9 cellular contexts compared by ENCODE assay signal in genomic region chr2:10709290-10709939, GRCh38. TPM values are rescaled to one million over a fixed set of nuclear protein-coding genes. Genes with fewer than 3 reads are reported as not detected.
A peak's percentile ranks its signal among the peaks of the same experiment; 100 is the strongest.
DNase-seq lines count a peak whose midpoint lies in the region; ATAC-seq and TF ChIP-seq lines count a peak whose summit lies in the region.
"Had no signal": no experiment of that assay in that cellular context is flagged by ENCODE, and none has a peak within 500 bp of the region (broad histone marks: within the 10 kb centered on the region; RNA-seq: fewer than 3 reads in every experiment).

No MANE protein-coding gene starts in this region.

- POLR2A ChIA-PET in BJ (lab: Charles Lee) = no interaction called here

- CTCF ChIA-PET in BJ (lab: Yijun Ruan, JAX) = no interaction called here
- CTCF ChIA-PET in activated CD8-positive, alpha-beta memory T cell treated with anti-CD3 and anti-CD28 coated beads, Interleukin-2, amount 10 ng/mL, durations not matched to agents 7 days and 5 days (lab: Charles Lee) = no interaction called here

- H3K27me3 Mint-ChIP-seq in HFFc6 (ENCODE audit: insufficient read depth) = peaks cover 33% of the 10 kb centered on the region
- H3K27me3 Mint-ChIP-seq in activated CD8-positive, alpha-beta memory T cell treated with anti-CD3 and anti-CD28 coated beads, Interleukin-2, amount 10 ng/mL, durations not matched to agents 7 days and 5 days = peaks cover 38% of the 10 kb centered on the region

- no peaks in the 10 kb centered on the region for H3K9me3 ChIP-seq in left ventricle myocardium inferior (replicated peaks)

- no peak for ATAC-seq in activated CD8-positive, alpha-beta memory T cell treated with anti-CD3 and anti-CD28 coated beads, Interleukin-2, amount 10 ng/mL, durations not matched to agents 7 days and 5 days
- no peak for ATAC-seq in HG03196 (IDR thresholded peaks at IDR 0.05; ENCODE audit: unreplicated experiment)

- intact Hi-C loops in left ventricle myocardium inferior (cut with micrococcal nuclease) = no loop called here

- DNase-seq in BJ (ENCODE audit: low read depth) (no peak), HFFc6 (peak; percentile 16), OCI-M1 (lab: John Stamatoyannopoulos, UW) (peak; percentile 8), left ventricle myocardium inferior (no peak), ureter (ENCODE audit: low spot score) (no peak), UCSD-AML1 (lab: John Stamatoyannopoulos, UW; ENCODE audit: unreplicated experiment) (no peak)
- DNase-seq in activated CD8-positive, alpha-beta memory T cell treated with anti-CD3 and anti-CD28 coated beads, Interleukin-2, amount 10 ng/mL, durations not matched to agents 7 days and 5 days = no peak
- DNase-seq: activated CD4-positive, CD25-positive, alpha-beta regulatory T cell had no signal

- H3K9me3 Mint-ChIP-seq in HFFc6 = no peaks in the 10 kb centered on the region
- H3K9me3 Mint-ChIP-seq in activated CD8-positive, alpha-beta memory T cell treated with anti-CD3 and anti-CD28 coated beads, Interleukin-2, amount 10 ng/mL, durations not matched to agents 7 days and 5 days (ENCODE audit: low read depth) = no peaks in the 10 kb centered on the region

- H3K36me3 ChIP-seq in BJ (ENCODE audit: control insufficient read depth, insufficient read depth, low read length) = no peaks in the 10 kb centered on the region
- no peaks in the 10 kb centered on the region for H3K36me3 ChIP-seq in left ventricle myocardium inferior

- H3K36me3 Mint-ChIP-seq in HFFc6 (ENCODE audit: low read depth) = no peaks in the 10 kb centered on the region
- H3K36me3 Mint-ChIP-seq in activated CD8-positive, alpha-beta memory T cell treated with anti-CD3 and anti-CD28 coated beads, Interleukin-2, amount 10 ng/mL, durations not matched to agents 7 days and 5 days = no peaks in the 10 kb centered on the region

- TF ChIP-seq CTCF in BJ (IDR thresholded peaks at IDR 0.05; ENCODE audit: insufficient read depth, low read depth, low read length) = peak; percentile 51
- TF ChIP-seq CTCF in HFFc6 (IDR thresholded peaks at IDR 0.05) = peak; percentile 62; the same call in 1 of the 2 replicates
- peak; percentile 49 for TF ChIP-seq CTCF in left ventricle myocardium inferior (IDR thresholded peaks at IDR 0.05; ENCODE audit: borderline replicate concordance)

- no peak overlapping the region for H3K27ac Mint-ChIP-seq in HFFc6
- H3K27ac Mint-ChIP-seq in activated CD8-positive, alpha-beta memory T cell treated with anti-CD3 and anti-CD28 coated beads, Interleukin-2, amount 10 ng/mL, durations not matched to agents 7 days and 5 days = no peak overlapping the region

- no peak overlapping the region for H3K4me3 Mint-ChIP-seq in HFFc6
- H3K4me3 Mint-ChIP-seq in activated CD8-positive, alpha-beta memory T cell treated with anti-CD3 and anti-CD28 coated beads, Interleukin-2, amount 10 ng/mL, durations not matched to agents 7 days and 5 days = no peak overlapping the region

- no peak overlapping the region for H3K4me3 ChIP-seq in BJ (ENCODE audit: low read depth, low read length)
- H3K4me3 ChIP-seq in left ventricle myocardium inferior = no peak overlapping the region

- no peaks in the 10 kb centered on the region for H3K4me1 Mint-ChIP-seq in HFFc6 (ENCODE audit: low read depth)
- H3K4me1 Mint-ChIP-seq in activated CD8-positive, alpha-beta memory T cell treated with anti-CD3 and anti-CD28 coated beads, Interleukin-2, amount 10 ng/mL, durations not matched to agents 7 days and 5 days = peaks cover 7% of the 10 kb centered on the region

- no peaks in the 10 kb centered on the region for H3K4me1 ChIP-seq in left ventricle myocardium inferior

- peaks cover 12% of the 10 kb centered on the region for H3K27me3 ChIP-seq in BJ (ENCODE audit: control insufficient read depth, insufficient read depth, low read length)
- peaks cover 78% of the 10 kb centered on the region for H3K27me3 ChIP-seq in left ventricle myocardium inferior (ENCODE audit: low read depth)

- no peak overlapping the region for H3K27ac ChIP-seq in left ventricle myocardium inferior (replicated peaks)

RNA-seq across cellular contexts. Expression of gene ATP6V1C2, which starts 12.0 kb away (rescaled TPM):
- 0.04 and 0.12 TPM in 2 replicates for polyA plus RNA-seq in BJ (2011; rRNA removed)
- polyA minus RNA-seq in BJ (2011; rRNA and poly(A)+ RNA removed) = not detected in 2 replicates
- total RNA-seq in HFFc6 (2021; fragmentation: NEBNext Ultra II Directional; extraction: Animal tissue kit (Norgen Biotek cat#: 25700)) = not detected
- 0.69 TPM for total RNA-seq in left ventricle myocardium inferior
- not detected for total RNA-seq in activated CD8-positive, alpha-beta memory T cell treated with anti-CD3 and anti-CD28 coated beads, Interleukin-2, amount 10 ng/mL, durations not matched to agents 7 days and 5 days
- 0.23 TPM for total RNA-seq in ureter

RNA-seq across cellular contexts. Expression of gene NOL10, which starts 19.6 kb away (rescaled TPM):
- 13.6 and 20.3 TPM in 2 replicates for polyA plus RNA-seq in BJ (2011; rRNA removed)
- polyA minus RNA-seq in BJ (2011; rRNA and poly(A)+ RNA removed) = 19.6 and 20.5 TPM in 2 replicates
- 10 to 100 TPM; 27.5 to 31.1 (median 30.8) TPM for total RNA-seq in HFFc6 (2021; fragmentation: NEBNext Ultra II Directional; extraction: Animal tissue kit (Norgen Biotek cat#: 25700))
- total RNA-seq in left ventricle myocardium inferior (17.2 TPM), ureter (30.4 TPM)
- 10 to 100 TPM; 24.9 to 27.1 TPM for total RNA-seq in activated CD8-positive, alpha-beta memory T cell treated with anti-CD3 and anti-CD28 coated beads, Interleukin-2, amount 10 ng/mL, durations not matched to agents 7 days and 5 days

Comparison
In these comparisons a context has a peak if more than half of its experiments do, and no peak if none do; other contexts are left out.
1. DNase-seq: peak in HFFc6 (single experiment) and OCI-M1 (single experiment); none in BJ (single experiment), left ventricle myocardium inferior (single experiment), activated CD8-positive, alpha-beta memory T cell treated with anti-CD3 and anti-CD28 coated beads, Interleukin-2, amount 10 ng/mL, durations not matched to agents 7 days and 5 days (single experiment), ureter (single experiment) and UCSD-AML1 (single experiment).
2. Peak in every context shown above with its lines, with median percentiles within 50 percentile points of each other: CTCF ChIP-seq.